ENCODE assay signal across 8 cellular contexts in genomic region chr1:16498573-16499359, GRCh38. TPM values are rescaled to one million over a fixed set of nuclear protein-coding genes. Genes with fewer than 3 reads are reported as not detected.
A peak's percentile ranks its signal among the peaks of the same experiment; 100 is the strongest.
DNase-seq lines count a peak whose midpoint lies in the region; TF ChIP-seq lines count a peak whose summit lies in the region.

No MANE protein-coding gene starts in this region.

- peak overlapping the region; percentile 87 for H3K4me3 ChIP-seq in Loucy (ENCODE audit: low read length, poor library complexity, severe bottlenecking)
- H3K4me3 ChIP-seq in neural cell (ENCODE audit: low read length) = peak overlapping the region; percentile 80

- H3F3A ChIP-seq in Loucy (ENCODE audit: low read depth) (no peaks in the 10 kb centered on the region), neural cell (ENCODE audit: insufficient read depth, low read length, poor library complexity, severe bottlenecking) (no peaks in the 10 kb centered on the region)

- peaks cover 13% of the 10 kb centered on the region for H3K4me1 Mint-ChIP-seq in stimulated activated naive CD8-positive, alpha-beta T cell treated with anti-CD3 and anti-CD28 coated beads, Interleukin-15, Interleukin-2, amounts not matched to agents 100 ng/mL and 50 ng/mL, for 24 hours (ENCODE audit: low read depth)

- H4K20me1 ChIP-seq in Loucy (ENCODE audit: insufficient read depth, low read length, poor library complexity, severe bottlenecking) = no peaks in the 10 kb centered on the region
- no peaks in the 10 kb centered on the region for H4K20me1 ChIP-seq in neural cell (ENCODE audit: insufficient read depth)

- CTCF ChIA-PET in RWPE1 (lab: Yijun Ruan, JAX) = interaction anchor here (0.7 kb wide), 1 partner anchor 776 kb away, joined by 4 read pairs; no protein-coding TSS in a partner anchor

- H3K9me3 ChIP-seq in Loucy (ENCODE audit: insufficient read depth, low read depth, low read length) = no peaks in the 10 kb centered on the region
- no peaks in the 10 kb centered on the region for H3K9me3 ChIP-seq in neural cell (ENCODE audit: low read length)

- H3K27ac ChIP-seq in RWPE1 (peak overlapping the region; percentile 68), neural cell (ENCODE audit: low read length) (no peak overlapping the region)

- peak overlapping the region; percentile 75; the same call in 1 of the 2 replicates for H2AFZ ChIP-seq in Loucy (ENCODE audit: low read length)
- no peak overlapping the region for H2AFZ ChIP-seq in neural cell (ENCODE audit: low read depth, low read length)

- no peaks in the 10 kb centered on the region for H3K27me3 Mint-ChIP-seq in stimulated activated naive CD8-positive, alpha-beta T cell treated with anti-CD3 and anti-CD28 coated beads, Interleukin-15, Interleukin-2, amounts not matched to agents 100 ng/mL and 50 ng/mL, for 24 hours

- POLR2A ChIA-PET in RWPE1 (lab: Yijun Ruan, JAX; ENCODE audit: low non-redundant PET) = no interaction called here

- H3K4me3 Mint-ChIP-seq in stimulated activated naive CD8-positive, alpha-beta T cell treated with anti-CD3 and anti-CD28 coated beads, Interleukin-15, Interleukin-2, amounts not matched to agents 100 ng/mL and 50 ng/mL, for 24 hours = peak overlapping the region; percentile 83

- TF ChIP-seq CTCF in Loucy (conservative IDR thresholded peaks at IDR 0.05; ENCODE audit: low read length) (no peak; the same call in 1 of the 2 replicates), RWPE1 (conservative IDR thresholded peaks at IDR 0.05; ENCODE audit: low read depth) (0 out of 2 replicates have a peak, but pooled peaks have one; percentile 5), neural cell (IDR thresholded peaks at IDR 0.05; ENCODE audit: poor library complexity, severe bottlenecking) (peak; percentile 62)

- no peak for TF ChIP-seq EP300 in neural cell (conservative IDR thresholded peaks at IDR 0.05; ENCODE audit: poor library complexity, severe bottlenecking)

- peak overlapping the region; percentile 87 for H3K9ac ChIP-seq in Loucy (ENCODE audit: low read depth, low read length, poor library complexity, severe bottlenecking)
- H3K9ac ChIP-seq in neural cell (ENCODE audit: low read length) = peak overlapping the region; percentile 90

- H3K4me2 ChIP-seq in Loucy (ENCODE audit: low read depth, low read length, poor library complexity, severe bottlenecking) (peak overlapping the region; percentile 93), neural cell (ENCODE audit: low read length) (peak overlapping the region; percentile 30)

- no peak for TF ChIP-seq RAD21 in neural cell (conservative IDR thresholded peaks at IDR 0.05)

- H3K36me3 ChIP-seq in Loucy (ENCODE audit: insufficient read depth, low read length) (no peaks in the 10 kb centered on the region), neural cell (ENCODE audit: insufficient read depth, low read length) (no peaks in the 10 kb centered on the region)

- H3K9me2 ChIP-seq in Loucy (replicated peaks; ENCODE audit: low read depth, low read length) = no peaks in the 10 kb centered on the region
- H3K9me2 ChIP-seq in neural cell (ENCODE audit: insufficient read depth, low read length) = no peaks in the 10 kb centered on the region

- peaks cover 9% of the 10 kb centered on the region for H3K4me1 ChIP-seq in Loucy (ENCODE audit: insufficient read depth, low read length, poor library complexity, severe bottlenecking)

- H3K27ac Mint-ChIP-seq in stimulated activated naive CD8-positive, alpha-beta T cell treated with anti-CD3 and anti-CD28 coated beads, Interleukin-15, Interleukin-2, amounts not matched to agents 100 ng/mL and 50 ng/mL, for 24 hours = no peak overlapping the region

- no peaks in the 10 kb centered on the region for H3K79me2 ChIP-seq in Loucy (ENCODE audit: insufficient read depth, low read length)
- peaks cover under 1% of the 10 kb centered on the region for H3K79me2 ChIP-seq in neural cell (replicated peaks; ENCODE audit: insufficient read depth, low read length)

- DNase-seq in Daoy (ENCODE audit: low read depth) (peak; percentile 91), H4 (ENCODE audit: low spot score) (peak; percentile 72), RWPE1 (ENCODE audit: low spot score) (peak; percentile 86), fibroblast of the conjunctiva (ENCODE audit: low read depth) (peak; percentile 45)
- peak; percentile 77 for DNase-seq in activated T-helper 9 cell treated with anti-CD3 and anti-CD28 coated beads, Interleukin-2, amount 50 U/mL, for 16 hours (ENCODE audit: low read depth)

- H3K9me3 Mint-ChIP-seq in stimulated activated naive CD8-positive, alpha-beta T cell treated with anti-CD3 and anti-CD28 coated beads, Interleukin-15, Interleukin-2, amounts not matched to agents 100 ng/mL and 50 ng/mL, for 24 hours = no peaks in the 10 kb centered on the region

- H3K36me3 Mint-ChIP-seq in stimulated activated naive CD8-positive, alpha-beta T cell treated with anti-CD3 and anti-CD28 coated beads, Interleukin-15, Interleukin-2, amounts not matched to agents 100 ng/mL and 50 ng/mL, for 24 hours (ENCODE audit: low read depth) = no peaks in the 10 kb centered on the region

- no peaks in the 10 kb centered on the region for H3K27me3 ChIP-seq in Loucy (ENCODE audit: insufficient read depth, low read length, poor library complexity, severe bottlenecking)
- no peaks in the 10 kb centered on the region for H3K27me3 ChIP-seq in neural cell (ENCODE audit: insufficient read depth, low read depth, low read length)

TF ChIP-seq in neural cell, 6 proteins besides CTCF, POLR2A, EP300 and RAD21:
- peak; percentile 41 for TF ChIP-seq MXI1 (conservative IDR thresholded peaks at IDR 0.05; ENCODE audit: poor library complexity, severe bottlenecking)
- no peak for TF ChIP-seq EZH2 (IDR thresholded peaks at IDR 0.05; ENCODE audit: borderline replicate concordance, insufficient read depth, low read length, poor library complexity, severe bottlenecking)
- TF ChIP-seq SMC3 (conservative IDR thresholded peaks at IDR 0.05; ENCODE audit: poor library complexity) = peak; percentile 14

RNA-seq across cellular contexts. Expression of gene RNU1-1, which starts 15.3 kb away (rescaled TPM):
- 306 and 832 TPM in 2 replicates for total RNA-seq in Daoy (2014; rRNA removed; shearing (Covaris generic))
- not detected in 2 replicates for total RNA-seq in H4 (2014; rRNA removed; shearing (Covaris generic))
- under 0.01 TPM in 1 of 2 replicates, not detected in the other for polyA plus RNA-seq in neural cell
- polyA minus RNA-seq in neural cell = under 0.01 TPM in 2 replicates

RNA-seq across cellular contexts. Expression of gene NECAP2, which starts 58.2 kb away (rescaled TPM):
- total RNA-seq in Daoy (2014; rRNA removed; shearing (Covaris generic)) = 113 and 118 TPM in 2 replicates
- total RNA-seq in H4 (2014; rRNA removed; shearing (Covaris generic)) = 55.5 and 56.9 TPM in 2 replicates
- polyA plus RNA-seq in neural cell = 69.3 and 80.2 TPM in 2 replicates
- polyA minus RNA-seq in neural cell = 18.6 and 27.5 TPM in 2 replicates

Comparison
In these comparisons a context has a peak if more than half of its experiments do, and no peak if none do; other contexts are left out.
1. RNA of gene RNU1-1, which starts 15.3 kb away (total RNA-seq): 306 to 832 TPM in Daoy; not detected in H4; every median in the first group is over 100 times any median in the second.
2. Peak in every context shown above with its lines, with median percentiles within 50 percentile points of each other: DNase-seq.